In the genomic region with DNA sequence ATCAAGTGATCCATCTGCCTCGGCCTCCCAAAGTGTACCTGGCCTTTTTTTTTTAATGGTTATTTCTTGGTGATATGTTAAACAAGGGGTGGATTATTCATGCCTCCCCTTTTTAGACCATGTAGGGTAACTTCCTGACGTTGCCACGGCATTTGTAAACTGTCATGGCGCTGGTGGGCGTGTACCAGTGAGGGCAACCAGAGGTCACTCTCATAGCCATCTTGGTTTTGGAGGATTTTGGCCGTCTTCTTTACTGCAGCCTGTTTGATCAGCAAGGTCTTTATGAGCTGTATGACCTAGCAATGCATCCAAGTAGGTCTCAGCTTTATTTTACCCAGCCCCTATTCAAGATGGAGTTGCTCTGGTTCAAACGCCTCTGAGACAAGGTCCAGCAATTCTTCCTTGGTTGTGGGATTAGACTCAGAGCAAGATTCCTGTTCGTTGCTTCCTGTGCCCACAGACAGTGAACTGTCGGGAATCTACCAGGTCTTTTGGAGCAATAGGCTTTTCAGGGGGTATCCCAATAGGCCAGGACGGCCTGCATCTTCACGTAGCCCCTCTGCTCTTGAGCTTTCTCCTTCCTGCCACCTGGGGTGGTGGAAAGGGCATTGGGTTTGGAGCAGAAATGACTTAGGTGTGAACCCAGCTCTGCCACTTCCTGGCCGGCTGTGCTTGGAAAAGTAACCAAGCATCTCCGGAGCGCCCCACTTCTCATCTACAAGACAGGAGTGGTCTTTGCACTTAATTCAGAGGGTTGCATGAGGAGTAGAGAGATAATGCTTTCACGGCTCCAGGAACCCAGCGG, we compare ENCODE assay signal across 8 cellular contexts. TPM values are rescaled to one million over a fixed set of nuclear protein-coding genes. Genes with fewer than 3 reads are reported as not detected.
DNase-seq lines count a peak whose midpoint lies in the region; ATAC-seq, FAIRE-seq and TF ChIP-seq lines count a peak whose summit lies in the region.

No MANE protein-coding gene starts in this region.

- H3K4me3 Mint-ChIP-seq in activated naive CD4-positive, alpha-beta T cell treated with anti-CD3 and anti-CD28 coated beads, Interleukin-2, amount 10 ng/mL, durations not matched to agents 7 days and 5 days, result peak overlapping the region; percentile 95
- H3K4me3 Mint-ChIP-seq in type B pancreatic cell, result peak overlapping the region; percentile 96

- DNase-seq in activated naive CD4-positive, alpha-beta T cell treated with anti-CD3 and anti-CD28 coated beads, Interleukin-2, amount 10 ng/mL, durations not matched to agents 7 days and 5 days, result no peak
- no peak for DNase-seq in activated naive CD4-positive, alpha-beta T cell (lab: John Stamatoyannopoulos, UW)
- DNase-seq in GM12878 (ENCODE audit: low read depth, low spot score), result no peak
- DNase-seq in mesenchymal stem cell, result no peak
- no peak for DNase-seq in type B pancreatic cell (ENCODE audit: extremely low spot score, unreplicated experiment)
- no peak for DNase-seq in NCI-H1048 (lab: John Stamatoyannopoulos, UW)
- DNase-seq in NCI-H1436 treated with DMSO at 0.1 percent for 48 hours (lab: John Stamatoyannopoulos, UW), result no peak

- SMC1A ChIA-PET in GM12878 (lab: Charles Lee; ENCODE audit: uncharacterized antibody, unreplicated experiment), result interaction anchor here (0.6 to 3.0 kb wide), 20 partner anchors 9 to 163 kb away, joined by 3 to 20 read pairs (median 5); a partner anchor contains a TSS

- H3K4me2 ChIP-seq in GM12878 (ENCODE audit: control insufficient read depth, insufficient read depth), result peak overlapping the region; percentile 94
- peak overlapping the region; percentile 74 for H3K4me2 ChIP-seq in mesenchymal stem cell (ENCODE audit: low read length, poor library complexity, severe bottlenecking)

- peak overlapping the region; percentile 91 for H3K27ac ChIP-seq in GM12878 (ENCODE audit: control insufficient read depth, insufficient read depth)
- peak overlapping the region; percentile 53 for H3K27ac ChIP-seq in mesenchymal stem cell (ENCODE audit: low read length, poor library complexity, severe bottlenecking)

- H3K4me1 ChIP-seq in GM12878 (ENCODE audit: control insufficient read depth, insufficient read depth, low read length), result peaks cover 23% of the 10 kb centered on the region
- H3K4me1 ChIP-seq in mesenchymal stem cell (ENCODE audit: control insufficient read depth, insufficient read depth, low read depth, low read length), result peaks cover 9% of the 10 kb centered on the region

- no peak overlapping the region for H2BK120ac ChIP-seq in mesenchymal stem cell (ENCODE audit: low read depth, low read length)

- H2BK12ac ChIP-seq in mesenchymal stem cell (ENCODE audit: low read length in 2 of 2), result peak overlapping the region; percentile 10 to 77

- no peak for TF ChIP-seq POLR2A in GM12878 (IDR thresholded peaks at IDR 0.05; ENCODE audit: low read depth, low read length)

- no peaks in the 10 kb centered on the region for H3K9me3 Mint-ChIP-seq in activated naive CD4-positive, alpha-beta T cell treated with anti-CD3 and anti-CD28 coated beads, Interleukin-2, amount 10 ng/mL, durations not matched to agents 7 days and 5 days
- no peaks in the 10 kb centered on the region for H3K9me3 Mint-ChIP-seq in type B pancreatic cell

- H3K14ac ChIP-seq in mesenchymal stem cell (ENCODE audit: low read length in 2 of 2), result no peak overlapping the region

- H2AFZ ChIP-seq in GM12878 (ENCODE audit: control insufficient read depth, low read depth, low read length) (peak overlapping the region; percentile 72), mesenchymal stem cell (ENCODE audit: low read depth, low read length) (peak overlapping the region; percentile 30)

- peak overlapping the region; percentile 76 to 91 for H3K4ac ChIP-seq in mesenchymal stem cell (ENCODE audit: low read depth in 1 of 2, low read length in 2 of 2)

- H3K9me3 ChIP-seq in GM12878 (replicated peaks; ENCODE audit: control insufficient read depth, insufficient read depth, low read length), result no peaks in the 10 kb centered on the region
- no peaks in the 10 kb centered on the region for H3K9me3 ChIP-seq in mesenchymal stem cell (ENCODE audit: control insufficient read depth, low read length)

- TF ChIP-seq CTCF in GM12878 (IDR thresholded peaks at IDR 0.05 in 2 of 3, conservative IDR thresholded peaks at IDR 0.05 in 1 of 3; ENCODE audit: control insufficient read depth in 2 of 3, extremely low read depth in 1 of 3, insufficient read depth in 1 of 3, low read depth in 3 of 3, low read length in 3 of 3) (no peak), type B pancreatic cell (conservative IDR thresholded peaks at IDR 0.05) (no peak)

- ATAC-seq in GM12878 (no peak), HG03442 (IDR thresholded peaks at IDR 0.05; ENCODE audit: unreplicated experiment) (no peak)

- H4K8ac ChIP-seq in mesenchymal stem cell (ENCODE audit: low read length), result peak overlapping the region; percentile 45

- H3K36me3 ChIP-seq in GM12878 (ENCODE audit: control insufficient read depth in 2 of 2, insufficient read depth in 2 of 2, low read length in 1 of 2) (peaks cover 8 to 16% of the 10 kb centered on the region in 2 experiments; a peak in 3 of 4 replicates), mesenchymal stem cell (ENCODE audit: control insufficient read depth in 1 of 2, insufficient read depth in 2 of 2, low read depth in 1 of 2, low read length in 2 of 2) (peaks cover 16 to 19% of the 10 kb centered on the region in 2 experiments)

- no peak overlapping the region for H3K23ac ChIP-seq in mesenchymal stem cell (ENCODE audit: low read length in 2 of 2)

- no peaks in the 10 kb centered on the region for H4K20me1 ChIP-seq in GM12878 (ENCODE audit: control insufficient read depth, insufficient read depth)

- peaks cover 27% of the 10 kb centered on the region for H3K36me3 Mint-ChIP-seq in activated naive CD4-positive, alpha-beta T cell treated with anti-CD3 and anti-CD28 coated beads, Interleukin-2, amount 10 ng/mL, durations not matched to agents 7 days and 5 days
- H3K36me3 Mint-ChIP-seq in type B pancreatic cell, result peaks cover 10% of the 10 kb centered on the region

- CTCF ChIA-PET in activated naive CD4-positive, alpha-beta T cell treated with anti-CD3 and anti-CD28 coated beads, Interleukin-2, amount 10 ng/mL, durations not matched to agents 7 days and 5 days (lab: Charles Lee), result interaction anchor here (0.6 to 3.1 kb wide), 13 partner anchors 40 to 160 kb away, joined by 3 to 9 read pairs (median 4); a partner anchor contains a TSS
- CTCF ChIA-PET in GM12878 (lab: Yijun Ruan, JAX), result interaction anchor here (0.6 to 5.3 kb wide), 32 partner anchors 10 to 413 kb away, joined by 3 to 33 read pairs (median 4); a partner anchor contains a TSS

- peaks cover 23% of the 10 kb centered on the region for H3K27me3 Mint-ChIP-seq in activated naive CD4-positive, alpha-beta T cell treated with anti-CD3 and anti-CD28 coated beads, Interleukin-2, amount 10 ng/mL, durations not matched to agents 7 days and 5 days
- no peaks in the 10 kb centered on the region for H3K27me3 Mint-ChIP-seq in type B pancreatic cell

- no TSS peak for BruUV-seq in GM12878 (replicated peaks; lab: Mats Ljungman, UMichigan)

- H3K79me1 ChIP-seq in mesenchymal stem cell (replicated peaks; ENCODE audit: low read length, poor library complexity, severe bottlenecking), result peaks cover 14% of the 10 kb centered on the region

- no peak overlapping the region for H2BK5ac ChIP-seq in mesenchymal stem cell (ENCODE audit: low read depth, low read length, poor library complexity, severe bottlenecking)

- WGBS in GM12878 (ENCODE audit: insufficient coverage, insufficient replicate concordance, low lambda C conversion rate, missing lambda C conversion rate), result 35% methylated on average over 16 of the region's 16 CpGs
- WGBS in mesenchymal stem cell, result 81% methylated on average over 16 of the region's 16 CpGs

- peaks cover 59% of the 10 kb centered on the region for H3K4me1 Mint-ChIP-seq in activated naive CD4-positive, alpha-beta T cell treated with anti-CD3 and anti-CD28 coated beads, Interleukin-2, amount 10 ng/mL, durations not matched to agents 7 days and 5 days
- H3K4me1 Mint-ChIP-seq in type B pancreatic cell (ENCODE audit: unreplicated experiment), result peaks cover 28% of the 10 kb centered on the region

- peaks cover 34% of the 10 kb centered on the region for H3K79me2 ChIP-seq in GM12878 (ENCODE audit: control insufficient read depth, insufficient read depth, low read length)

- H3K27ac Mint-ChIP-seq in activated naive CD4-positive, alpha-beta T cell treated with anti-CD3 and anti-CD28 coated beads, Interleukin-2, amount 10 ng/mL, durations not matched to agents 7 days and 5 days, result peak overlapping the region; percentile 98
- H3K27ac Mint-ChIP-seq in type B pancreatic cell, result peak overlapping the region; percentile 89

- H4K91ac ChIP-seq in mesenchymal stem cell (ENCODE audit: low read length), result peak overlapping the region; percentile 90

- H2AK5ac ChIP-seq in mesenchymal stem cell (ENCODE audit: low read length, severe bottlenecking), result peak overlapping the region; percentile 57

- no peak for TF ChIP-seq EP300 in GM12878 (IDR thresholded peaks at IDR 0.05; ENCODE audit: borderline replicate concordance in 1 of 2, control insufficient read depth in 1 of 2, low read depth in 2 of 2, low read length in 2 of 2)

- H3K27me3 ChIP-seq in GM12878 (replicated peaks in 1 of 2; ENCODE audit: control insufficient read depth in 2 of 2, insufficient read depth in 2 of 2, low read length in 1 of 2) (no peaks in the 10 kb centered on the region), mesenchymal stem cell (ENCODE audit: control insufficient read depth in 1 of 2, insufficient read depth in 1 of 2, low read length in 2 of 2) (peaks cover 0 to 3% of the 10 kb centered on the region in 2 experiments)

- H3K9ac ChIP-seq in GM12878 (ENCODE audit: control insufficient read depth, insufficient read depth, low read length) (0 out of 2 replicates have a peak overlapping the region, but pooled peaks have one; percentile 40), mesenchymal stem cell (ENCODE audit: low read length) (peak overlapping the region; percentile 96)

- in situ Hi-C loops in GM12878 (cut with MboI), result loop anchor here (5.0 kb wide), 1 partner anchor 159 kb away; no protein-coding TSS in a partner anchor

- RAD21 ChIA-PET in GM12878 (lab: Charles Lee; ENCODE audit: unreplicated experiment), result interaction anchor here (0.6 to 3.0 kb wide), 9 partner anchors 10 to 160 kb away, joined by 3 to 19 read pairs (median 7); a partner anchor contains a TSS

- H3K18ac ChIP-seq in mesenchymal stem cell (ENCODE audit: low read depth in 1 of 2, low read length in 2 of 2), result peak overlapping the region; percentile 4 to 88

- no peak for FAIRE-seq in GM12878 (lab: Jason Lieb, UNC)

- peak overlapping the region; percentile 95 for H2BK15ac ChIP-seq in mesenchymal stem cell (ENCODE audit: low read depth, poor library complexity, severe bottlenecking)

- H3K4me3 ChIP-seq in GM12878 (peak overlapping the region; percentile 91; the same call in 1 of the 2 replicates), mesenchymal stem cell (ENCODE audit: insufficient read depth in 1 of 2, low read depth in 1 of 2, low read length in 2 of 2) (peak overlapping the region in 1 of 2 experiments; percentile 81)

- POLR2A ChIA-PET in GM12878 (lab: Charles Lee), result interaction anchor here (0.6 to 1.8 kb wide), 11 partner anchors 9 to 338 kb away, joined by 3 to 14 read pairs (median 5); a partner anchor contains a TSS

- no peak for TF ChIP-seq RAD21 in GM12878 (IDR thresholded peaks at IDR 0.05; ENCODE audit: insufficient read depth, low read depth, low read length)

- intact Hi-C loops in GM12878 (cut with micrococcal nuclease; ENCODE audit: unreplicated experiment), result loop anchor here (2.0 to 10.0 kb wide), 3 partner anchors 53 to 353 kb away; a partner anchor contains a TSS

RNA-seq across cellular contexts. Expression of a gene that starts 52.9 kb away (rescaled TPM):
- total RNA-seq in GM12878 (2013; cell fraction: nucleolus; rRNA removed), result 161 and 179 TPM in 2 replicates
- total RNA-seq in GM12878 (2014; rRNA removed) (28.2 and 32.4 TPM in 2 replicates), GM12878 (2014; rRNA removed; fragmentation: Illumina TruSeq; extraction: Trizol) (18.2 and 19.0 TPM in 2 replicates), GM12878 (2021) (58.1 and 66.1 TPM in 2 replicates), type B pancreatic cell (ENCODE audit: low replicate concordance) (42.3 and 74.9 TPM in 2 replicates)
- polyA plus RNA-seq in GM12878 (2011; ENCODE audit: low read depth), result 26.5 TPM
- polyA plus RNA-seq in GM12878 (2011; rRNA removed) (28.8 and 33.3 TPM in 2 replicates), GM12878 (2014; fragmentation: Illumina TruSeq; extraction: Trizol) (35.8 and 41.5 TPM in 2 replicates), GM12878 (2014; fragmentation: Nextera tagmentation; extraction: Ambion mirVana) (10 to 100 TPM in 1 of 2 experiments, 1 to 10 TPM in 1; 6.3 to 10.2 TPM), GM12878 (2014; rRNA removed) (32.5 and 34.6 TPM in 2 replicates), GM12878 (2016; fragmentation: Nextera tagmentation; extraction: Ambion mirVana) (10 to 100 TPM; 48.5 to 52.3 TPM)
- 26.4 and 30.9 TPM in 2 replicates for polyA plus RNA-seq in GM12878 (2011; cell fraction: cytosol; rRNA removed)
- polyA plus RNA-seq in GM12878 (2011; cell fraction: nucleus; rRNA removed), result 38.5 and 42.8 TPM in 2 replicates
- 46.1 and 55.7 TPM in 2 replicates for polyA plus RNA-seq in GM12878 (2012)
- 26.8 and 36.9 TPM in 2 replicates for polyA minus RNA-seq in GM12878 (2011; rRNA and poly(A)+ RNA removed)
- polyA minus RNA-seq in GM12878 (2011; cell fraction: cytosol; rRNA and poly(A)+ RNA removed), result 18.6 and 19.0 TPM in 2 replicates
- 17.2 and 32.2 TPM in 2 replicates for polyA minus RNA-seq in GM12878 (2011; cell fraction: nucleus; rRNA and poly(A)+ RNA removed)
- polyA plus RNA-seq in mesenchymal stem cell (2013, experiment 1 of 2), result 101 TPM
- polyA plus RNA-seq in mesenchymal stem cell (2013, experiment 2 of 2), result 107 TPM
